Comparison of ENCODE assay signal across 2 cellular contexts in the genomic region with DNA sequence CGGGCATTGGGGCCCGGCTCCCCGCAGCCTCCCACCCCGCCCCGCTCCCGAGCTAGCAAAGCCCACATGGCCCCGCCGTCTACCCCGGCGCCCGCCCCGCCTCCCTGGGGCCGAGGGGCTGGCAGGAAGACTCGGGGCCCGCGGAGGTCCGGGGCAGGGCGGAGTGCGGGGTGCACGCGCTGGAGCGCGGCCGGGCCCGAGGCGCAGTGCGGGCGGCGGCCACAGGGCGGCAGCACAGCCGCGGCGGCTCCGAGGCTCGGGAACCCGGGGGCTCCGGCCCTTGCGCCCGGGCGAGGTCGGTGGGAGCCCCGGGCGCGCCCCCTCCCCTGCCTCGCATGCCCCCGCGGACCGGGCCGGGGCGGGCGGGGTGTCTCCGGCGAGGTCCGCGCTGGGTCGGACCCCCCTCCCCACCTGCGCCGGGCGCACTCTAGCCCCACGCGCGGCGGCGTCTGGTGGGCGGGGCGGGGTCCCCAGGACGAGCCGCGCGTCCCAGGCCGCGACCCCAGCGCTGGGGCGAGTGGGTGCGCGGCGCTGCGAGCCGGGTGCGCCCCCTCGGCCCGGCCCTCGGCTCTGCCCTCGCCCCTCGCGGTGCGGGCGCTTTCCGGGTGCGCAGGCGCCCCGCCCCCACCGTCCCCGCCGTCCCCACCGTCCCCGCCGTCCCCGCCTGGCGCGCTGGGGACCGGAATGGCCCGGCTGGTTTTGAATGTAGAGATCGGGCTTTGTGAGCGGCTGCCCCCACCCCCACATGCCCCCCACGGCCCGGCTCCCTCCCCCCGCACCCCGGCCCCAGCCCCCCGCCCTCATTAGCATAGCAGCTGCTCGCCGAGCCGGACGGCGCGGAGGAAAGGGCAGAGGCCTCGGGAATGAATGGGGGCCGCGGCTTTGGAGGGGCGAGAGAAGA.
TF ChIP-seq lines count a peak whose summit lies in the region.

No MANE protein-coding gene starts in this region.

TF ChIP-seq in A549, 52 proteins besides CTCF, POLR2A, EP300 and RAD21:
- no peak for TF ChIP-seq ESRRA (IDR thresholded peaks at IDR 0.05; ENCODE audit: borderline replicate concordance, low read length)
- TF ChIP-seq, protein P1, sequence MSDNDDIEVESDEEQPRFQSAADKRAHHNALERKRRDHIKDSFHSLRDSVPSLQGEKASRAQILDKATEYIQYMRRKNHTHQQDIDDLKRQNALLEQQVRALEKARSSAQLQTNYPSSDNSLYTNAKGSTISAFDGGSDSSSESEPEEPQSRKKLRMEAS (IDR thresholded peaks at IDR 0.05): peak; percentile 47; the same call in 1 of the 2 replicates
- peak in 1 of 2 experiments; percentile 43; a peak in 2 of 5 replicates for TF ChIP-seq JUN (IDR thresholded peaks at IDR 0.05)
- TF ChIP-seq SMC3 (IDR thresholded peaks at IDR 0.05): peak; percentile 88

TF ChIP-seq in GM12891, 5 proteins besides CTCF, POLR2A, EP300 and RAD21:
- no peak for TF ChIP-seq POU2F2 (IDR thresholded peaks at IDR 0.05; ENCODE audit: low read depth, low read length)
- TF ChIP-seq PAX5 (IDR thresholded peaks at IDR 0.05; ENCODE audit: insufficient read depth, low read length, severe bottlenecking): peak; percentile 69
